In genomic region chr2:158184001-158184400, GRCh38 we compare ENCODE assay signal across 15 cellular contexts.
"Had no signal": no experiment of that assay in that cellular context is flagged by ENCODE, and none has a peak within 500 bp of the region (broad histone marks: within the 10 kb centered on the region; RNA-seq: fewer than 3 reads in every experiment).

No MANE protein-coding gene starts in this region.

- H3K4me3 Mint-ChIP-seq: activated B cell treated with CpG ODN at 0.5 μM for 24 hours; activated CD4-positive, alpha-beta T cell treated with anti-CD3 and anti-CD28 coated beads, Interleukin-2, amount 10 ng/mL, durations not matched to agents 7 days and 5 days; activated naive CD4-positive, alpha-beta T cell treated with anti-CD3 and anti-CD28 coated beads for 36 hours; endodermal cell; immature natural killer cell; neural progenitor cell; T-helper 17 cell had no signal

- H3K27ac Mint-ChIP-seq: activated B cell treated with CpG ODN at 0.5 μM for 24 hours; activated CD4-positive, alpha-beta T cell treated with anti-CD3 and anti-CD28 coated beads, Interleukin-2, amount 10 ng/mL, durations not matched to agents 7 days and 5 days; activated naive CD4-positive, alpha-beta T cell treated with anti-CD3 and anti-CD28 coated beads for 36 hours; endodermal cell; immature natural killer cell; neural progenitor cell; T-helper 17 cell had no signal

- DNase-seq: activated B cell treated with CpG ODN at 0.5 μM for 24 hours; activated CD4-positive, alpha-beta T cell treated with anti-CD3 and anti-CD28 coated beads, Interleukin-2, amount 10 ng/mL, durations not matched to agents 7 days and 5 days; activated CD8-positive, alpha-beta memory T cell treated with anti-CD3 and anti-CD28 coated beads for 24 hours; dermis blood vessel endothelial cell; endodermal cell; erythroblast; immature natural killer cell; left lung; mesenchymal stem cell; T-helper 17 cell; transverse colon had no signal

- H3K9me3 Mint-ChIP-seq: activated B cell treated with CpG ODN at 0.5 μM for 24 hours; activated CD4-positive, alpha-beta T cell treated with anti-CD3 and anti-CD28 coated beads, Interleukin-2, amount 10 ng/mL, durations not matched to agents 7 days and 5 days; activated naive CD4-positive, alpha-beta T cell treated with anti-CD3 and anti-CD28 coated beads for 36 hours; endodermal cell; neural progenitor cell had no signal

- ATAC-seq: left lung, right cardiac atrium, SK-N-SH treated with all-trans-retinoic acid at 6 μM for 48 hours, T-helper 17 cell had no signal

- H3K27ac ChIP-seq: left lung, neural progenitor cell, transverse colon had no signal

- H3K36me3 Mint-ChIP-seq: immature natural killer cell, neural progenitor cell had no signal

- H3K4me1 Mint-ChIP-seq: activated CD4-positive, alpha-beta T cell treated with anti-CD3 and anti-CD28 coated beads, Interleukin-2, amount 10 ng/mL, durations not matched to agents 7 days and 5 days; immature natural killer cell had no signal
